ENCODE assay signal across 27 cellular contexts in genomic region chr4:76760214-76760613, GRCh38.
"Had no signal": no experiment of that assay in that cellular context is flagged by ENCODE, and none has a peak within 500 bp of the region (broad histone marks: within the 10 kb centered on the region; RNA-seq: fewer than 3 reads in every experiment).

No MANE protein-coding gene starts in this region.

- H3K27me3 ChIP-seq: cardiac muscle cell, SJCRH30 had no signal

- H3K4me1 Mint-ChIP-seq: activated T-helper 17 cell treated with anti-CD3 and anti-CD28 coated beads, Interleukin-2, amount 50 U/mL, for 72 hours had no signal

- H3K4me3 Mint-ChIP-seq: activated CD4-positive, alpha-beta T cell treated with anti-CD3 and anti-CD28 coated beads, Interleukin-2, amount 10 ng/mL, durations not matched to agents 24 days and 14 days; activated CD8-positive, alpha-beta T cell treated with anti-CD3 and anti-CD28 coated beads for 36 hours; activated naive CD8-positive, alpha-beta T cell treated with anti-CD3 and anti-CD28 coated beads for 36 hours; activated T-cell treated with anti-CD3 and anti-CD28 coated beads, Interleukin-2, amount 50 U/mL, for 72 hours; activated T-helper 17 cell treated with anti-CD3 and anti-CD28 coated beads, Interleukin-2, amount 50 U/mL, for 72 hours had no signal

- H3K9me3 Mint-ChIP-seq: activated CD4-positive, alpha-beta T cell treated with anti-CD3 and anti-CD28 coated beads, Interleukin-2, amount 10 ng/mL, durations not matched to agents 24 days and 14 days; activated CD8-positive, alpha-beta T cell treated with anti-CD3 and anti-CD28 coated beads for 36 hours; activated naive CD8-positive, alpha-beta T cell treated with anti-CD3 and anti-CD28 coated beads for 36 hours; activated T-cell treated with anti-CD3 and anti-CD28 coated beads, Interleukin-2, amount 50 U/mL, for 72 hours; activated T-helper 17 cell treated with anti-CD3 and anti-CD28 coated beads, Interleukin-2, amount 50 U/mL, for 72 hours had no signal

- H3K27ac ChIP-seq: cardiac muscle cell, SJCRH30, SK-N-MC, WERI-Rb-1 had no signal

- FAIRE-seq: K562 had no signal

- H3K4me3 ChIP-seq: cardiac muscle cell, K562, SJCRH30, SK-N-MC had no signal

- ATAC-seq: activated CD8-positive, alpha-beta T cell treated with anti-CD3 and anti-CD28 coated beads for 36 hours; activated T-cell treated with anti-CD3 and anti-CD28 coated beads, Interleukin-2, amount 50 U/mL, for 72 hours; activated T-helper 17 cell treated with anti-CD3 and anti-CD28 coated beads, Interleukin-2, amount 50 U/mL, for 72 hours; K562; Panc1 had no signal

- DNase-seq: activated CD4-positive, alpha-beta T cell treated with anti-CD3 and anti-CD28 coated beads, Interleukin-2, amount 10 ng/mL, durations not matched to agents 24 days and 14 days; activated CD4-positive, alpha-beta T cell treated with anti-CD3 and anti-CD28 coated beads, Interleukin-2, amount 50 U/mL, for 4 hours; activated CD4-positive, CD25-positive, alpha-beta regulatory T cell; activated CD8-positive, alpha-beta T cell treated with anti-CD3 and anti-CD28 coated beads for 36 hours; activated effector memory CD4-positive, alpha-beta T cell treated with anti-CD3 and anti-CD28 coated beads, Interleukin-2, amount 50 U/mL, for 16 hours; activated naive CD4-positive, alpha-beta T cell; activated naive CD4-positive, alpha-beta T cell treated with anti-CD3 and anti-CD28 coated beads, Interleukin-2, amount 50 U/mL, for 16 hours; activated naive CD8-positive, alpha-beta T cell treated with anti-CD3 and anti-CD28 coated beads for 36 hours; activated T-cell treated with anti-CD3 and anti-CD28 coated beads, Interleukin-2, amount 50 U/mL, for 1 hour; activated T-cell treated with anti-CD3 and anti-CD28 coated beads, Interleukin-2, amount 50 U/mL, for 72 hours; amniotic stem cell; aorta; NCI-H1105; NCI-H1417 treated with DMSO at 0.1 percent for 48 hours; NCI-H187 treated with DMSO at 0.1 percent for 48 hours; NCI-H2081; NCI-H345; NCI-H524 treated with DMSO at 0.1 percent for 48 hours; SHP77; SJCRH30; T1000; WERI-Rb-1 had no signal

- H3K36me3 Mint-ChIP-seq: activated naive CD8-positive, alpha-beta T cell treated with anti-CD3 and anti-CD28 coated beads for 36 hours had no signal

- H3K9me3 ChIP-seq: SJCRH30 had no signal

- H3K27ac Mint-ChIP-seq: activated CD4-positive, alpha-beta T cell treated with anti-CD3 and anti-CD28 coated beads, Interleukin-2, amount 10 ng/mL, durations not matched to agents 24 days and 14 days; activated CD8-positive, alpha-beta T cell treated with anti-CD3 and anti-CD28 coated beads for 36 hours; activated naive CD8-positive, alpha-beta T cell treated with anti-CD3 and anti-CD28 coated beads for 36 hours; activated T-cell treated with anti-CD3 and anti-CD28 coated beads, Interleukin-2, amount 50 U/mL, for 72 hours; activated T-helper 17 cell treated with anti-CD3 and anti-CD28 coated beads, Interleukin-2, amount 50 U/mL, for 72 hours had no signal
